Comparison of ENCODE assay signal across 32 cellular contexts in genomic region chr12:59365133-59365532, GRCh38.
"Had no signal": no experiment of that assay in that cellular context is flagged by ENCODE, and none has a peak within 500 bp of the region (broad histone marks: within the 10 kb centered on the region; RNA-seq: fewer than 3 reads in every experiment).

No MANE protein-coding gene starts in this region.

- H3K27ac ChIP-seq: adrenal gland, body of pancreas, epithelial cell of prostate, esophagus squamous epithelium, gastroesophageal sphincter, heart right ventricle, hepatocyte had no signal

- DNase-seq: activated CD4-positive, alpha-beta memory T cell treated with anti-CD3 and anti-CD28 coated beads for 36 hours; activated CD4-positive, alpha-beta T cell treated with anti-CD3 and anti-CD28 coated beads for 36 hours; activated CD4-positive, alpha-beta T cell treated with anti-CD3 and anti-CD28 coated beads, Interleukin-2, amount 10 ng/mL, durations not matched to agents 24 days and 14 days; activated CD4-positive, CD25-positive, alpha-beta regulatory T cell; activated CD4-positive, CD25-positive, alpha-beta regulatory T cell treated with anti-CD3 and anti-CD28 coated beads, Interleukin-2, amount 50 U/mL, for 72 hours; activated CD8-positive, alpha-beta memory T cell treated with anti-CD3 and anti-CD28 coated beads, Interleukin-2, amount 10 ng/mL, durations not matched to agents 7 days and 5 days; activated CD8-positive, alpha-beta memory T cell treated with anti-CD3 and anti-CD28 coated beads, Interleukin-2, amount 50 U/mL, for 4 hours; activated CD8-positive, alpha-beta T cell treated with anti-CD3 and anti-CD28 coated beads, Interleukin-2, amount 10 ng/mL, durations not matched to agents 7 days and 5 days; activated effector memory CD4-positive, alpha-beta T cell treated with anti-CD3 and anti-CD28 coated beads, Interleukin-2, amount 50 U/mL, for 16 hours; activated naive CD4-positive, alpha-beta T cell treated with anti-CD3 and anti-CD28 coated beads for 36 hours; activated naive CD8-positive, alpha-beta T cell treated with anti-CD3 and anti-CD28 coated beads for 36 hours; activated naive CD8-positive, alpha-beta T cell treated with anti-CD3 and anti-CD28 coated beads, Interleukin-2, amount 50 U/mL, for 24 hours; activated T-cell treated with anti-CD3 and anti-CD28 coated beads, Interleukin-2, amount 50 U/mL, for 1 hour; activated T-cell treated with anti-CD3 and anti-CD28 coated beads, Interleukin-2, amount 50 U/mL, for 48 hours; adrenal gland; amygdala; aorta; body of pancreas; caudate nucleus; cortex of kidney; dermis blood vessel endothelial cell; effector CD4-positive, alpha-beta T cell; effector memory CD8-positive, alpha-beta T cell; esophagus squamous epithelium; foreskin melanocyte; heart right ventricle had no signal

- H3K4me1 ChIP-seq: adrenal gland, esophagus squamous epithelium, gastroesophageal sphincter, heart right ventricle had no signal

- H3K9me3 ChIP-seq: adrenal gland, body of pancreas, esophagus squamous epithelium, gastroesophageal sphincter, heart right ventricle had no signal

- H3K36me3 ChIP-seq: adrenal gland, esophagus squamous epithelium, gastroesophageal sphincter, heart right ventricle had no signal

- ATAC-seq: activated CD4-positive, alpha-beta T cell treated with anti-CD3 and anti-CD28 coated beads for 36 hours; activated CD8-positive, alpha-beta memory T cell treated with anti-CD3 and anti-CD28 coated beads, Interleukin-2, amount 10 ng/mL, durations not matched to agents 7 days and 5 days; activated CD8-positive, alpha-beta T cell treated with anti-CD3 and anti-CD28 coated beads, Interleukin-2, amount 10 ng/mL, durations not matched to agents 7 days and 5 days; activated naive CD8-positive, alpha-beta T cell treated with anti-CD3 and anti-CD28 coated beads, Interleukin-2, amount 50 U/mL, for 24 hours; body of pancreas; effector memory CD8-positive, alpha-beta T cell; gastroesophageal sphincter; heart right ventricle had no signal

- FAIRE-seq: colon, endometrium, endothelial cell of umbilical vein had no signal

- H3K4me3 ChIP-seq: adrenal gland, body of pancreas, esophagus squamous epithelium, gastroesophageal sphincter, heart right ventricle, hepatocyte had no signal

- H3K27me3 ChIP-seq: adrenal gland, body of pancreas, esophagus squamous epithelium, gastroesophageal sphincter, heart right ventricle, hepatocyte had no signal
